Comparison of ENCODE assay signal across 24 cellular contexts in the genomic region with DNA sequence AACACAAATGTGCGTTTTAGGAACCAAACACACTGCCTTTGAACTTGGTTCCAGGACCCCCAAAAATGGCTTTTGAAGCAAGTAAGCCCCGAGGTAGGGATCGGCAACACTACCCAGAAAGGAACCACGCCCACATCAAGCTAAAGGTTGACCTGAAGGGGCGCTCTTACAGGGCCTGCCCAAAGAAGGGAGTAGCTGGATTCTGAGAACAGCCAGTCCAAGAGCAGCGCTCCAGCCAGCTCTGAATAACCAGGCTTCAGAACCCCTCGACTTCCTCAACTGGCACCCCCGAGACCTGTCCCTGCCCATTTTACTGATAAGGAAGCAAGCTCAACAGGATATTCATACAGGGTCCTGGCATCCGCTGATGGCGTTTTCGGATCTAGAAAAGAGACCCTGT. TPM values are rescaled to one million over a fixed set of nuclear protein-coding genes. Genes with fewer than 3 reads are reported as not detected.
A peak's percentile ranks its signal among the peaks of the same experiment; 100 is the strongest.
DNase-seq lines count a peak whose midpoint lies in the region; ATAC-seq and TF ChIP-seq lines count a peak whose summit lies in the region.
"Had no signal": no experiment of that assay in that cellular context is flagged by ENCODE, and none has a peak within 500 bp of the region (broad histone marks: within the 10 kb centered on the region; RNA-seq: fewer than 3 reads in every experiment).

No MANE protein-coding gene starts in this region.

- H3K36me3 Mint-ChIP-seq in CD14-positive monocyte (peaks cover 3 to 17% of the 10 kb centered on the region in 2 donors), WTC11 (no peaks in the 10 kb centered on the region; the same call in 1 of the 2 replicates)
- H3K36me3 Mint-ChIP-seq in activated naive CD4-positive, alpha-beta T cell treated with anti-CD3 and anti-CD28 coated beads for 36 hours (ENCODE audit: low read depth): peaks cover 4% of the 10 kb centered on the region

- POLR2A ChIA-PET in WTC11 (lab: Charles Lee): no interaction called here

- no peak overlapping the region for H3K27ac Mint-ChIP-seq in CD14-positive monocyte
- H3K27ac Mint-ChIP-seq in WTC11: no peak overlapping the region
- H3K27ac Mint-ChIP-seq in activated naive CD4-positive, alpha-beta T cell treated with anti-CD3 and anti-CD28 coated beads for 36 hours: no peak overlapping the region
- H3K27ac Mint-ChIP-seq: activated T-cell treated with anti-CD3 and anti-CD28 coated beads, Interleukin-2, amount 50 U/mL, for 24 hours; CD8-positive, alpha-beta T cell; stimulated activated memory B cell treated with anti-CD40 and anti-IgM and Interleukin-4, amounts not matched to agents 10 μg/mL and 1 μg/mL and 100 μg/mL, for 72 hours had no signal

- H3K27me3 Mint-ChIP-seq in CD14-positive monocyte (ENCODE audit: low read depth in 3 of 3) (peaks cover 0 to 7% (median 2%) of the 10 kb centered on the region in 3 donors), WTC11 (ENCODE audit: low read depth) (no peaks in the 10 kb centered on the region)
- no peaks in the 10 kb centered on the region for H3K27me3 Mint-ChIP-seq in activated naive CD4-positive, alpha-beta T cell treated with anti-CD3 and anti-CD28 coated beads for 36 hours (ENCODE audit: low read depth)
- H3K27me3 Mint-ChIP-seq: activated T-cell treated with anti-CD3 and anti-CD28 coated beads, Interleukin-2, amount 50 U/mL, for 24 hours; stimulated activated memory B cell treated with anti-CD40 and anti-IgM and Interleukin-4, amounts not matched to agents 10 μg/mL and 1 μg/mL and 100 μg/mL, for 72 hours had no signal

- peak; percentile 10 for DNase-seq in CD14-positive monocyte (ENCODE audit: low spot score)
- peak; percentile 87 for DNase-seq in H7
- DNase-seq in WTC11 (ENCODE audit: low spot score): peak; percentile 51
- peak; percentile 19 for DNase-seq in lower lobe of right lung
- no peak for DNase-seq in activated naive CD4-positive, alpha-beta T cell treated with anti-CD3 and anti-CD28 coated beads for 36 hours
- no peak for DNase-seq in NCI-H524 treated with DMSO at 0.1 percent for 48 hours (lab: John Stamatoyannopoulos, UW)
- DNase-seq: activated CD8-positive, alpha-beta memory T cell treated with anti-CD3 and anti-CD28 coated beads for 24 hours; activated T-cell treated with anti-CD3 and anti-CD28 coated beads, Interleukin-2, amount 50 U/mL, for 24 hours; amniotic stem cell; GDM1; IMR-90; NCI-H146; NCI-H2171 treated with DMSO at 0.1 percent for 48 hours; NCI-H69; SHP77; small intestine; stimulated activated CD4-positive, alpha-beta T cell treated with anti-CD3 and anti-CD28 coated beads, Interleukin-2, amount 100 ng/mL, for 24 hours; SW 1271 had no signal

- H3K9me3 Mint-ChIP-seq in CD14-positive monocyte: peaks cover 0 to 5% (median 0%) of the 10 kb centered on the region in 7 donors
- no peaks in the 10 kb centered on the region for H3K9me3 Mint-ChIP-seq in WTC11
- no peaks in the 10 kb centered on the region for H3K9me3 Mint-ChIP-seq in activated naive CD4-positive, alpha-beta T cell treated with anti-CD3 and anti-CD28 coated beads for 36 hours
- H3K9me3 Mint-ChIP-seq: activated T-cell treated with anti-CD3 and anti-CD28 coated beads, Interleukin-2, amount 50 U/mL, for 24 hours; CD8-positive, alpha-beta T cell; stimulated activated memory B cell treated with anti-CD40 and anti-IgM and Interleukin-4, amounts not matched to agents 10 μg/mL and 1 μg/mL and 100 μg/mL, for 72 hours had no signal

- H3K4me1 ChIP-seq in lower lobe of right lung: peaks cover 69% of the 10 kb centered on the region

- CTCF ChIA-PET in WTC11 (lab: Charles Lee): interaction anchor here (0.5 to 1.7 kb wide), 41 partner anchors 9 to 654 kb away, joined by 3 to 16 read pairs (median 4); partner anchors contain the start of genes BRSK2 and MOB2
- CTCF ChIA-PET in activated naive CD4-positive, alpha-beta T cell treated with anti-CD3 and anti-CD28 coated beads for 36 hours (lab: Charles Lee): no interaction called here

- H3K4me3 ChIP-seq in H7 (ENCODE audit: insufficient read depth, low read depth, low read length) (no peak overlapping the region), lower lobe of right lung (no peak overlapping the region)
- H3K4me3 ChIP-seq: cardiac muscle cell, lung, vagina had no signal

- no peak overlapping the region for H3K4me3 Mint-ChIP-seq in CD14-positive monocyte
- no peak overlapping the region for H3K4me3 Mint-ChIP-seq in WTC11
- H3K4me3 Mint-ChIP-seq in activated naive CD4-positive, alpha-beta T cell treated with anti-CD3 and anti-CD28 coated beads for 36 hours: no peak overlapping the region
- H3K4me3 Mint-ChIP-seq: activated T-cell treated with anti-CD3 and anti-CD28 coated beads, Interleukin-2, amount 50 U/mL, for 24 hours; CD8-positive, alpha-beta T cell; stimulated activated memory B cell treated with anti-CD40 and anti-IgM and Interleukin-4, amounts not matched to agents 10 μg/mL and 1 μg/mL and 100 μg/mL, for 72 hours had no signal

- H3K36me3 ChIP-seq in H7 (replicated peaks; ENCODE audit: control insufficient read depth, insufficient read depth, low read length) (no peaks in the 10 kb centered on the region), lower lobe of right lung (peaks cover 4% of the 10 kb centered on the region)
- H3K36me3 ChIP-seq: cardiac muscle cell, vagina had no signal

- H3K27ac ChIP-seq in lower lobe of right lung: no peak overlapping the region
- H3K27ac ChIP-seq: cardiac muscle cell, vagina had no signal

- H3K4me1 Mint-ChIP-seq in CD14-positive monocyte (peaks cover 10% of the 10 kb centered on the region), WTC11 (peaks cover 8% of the 10 kb centered on the region)
- peaks cover 18% of the 10 kb centered on the region for H3K4me1 Mint-ChIP-seq in activated naive CD4-positive, alpha-beta T cell treated with anti-CD3 and anti-CD28 coated beads for 36 hours (ENCODE audit: low read depth)

- intact Hi-C loops in CD14-positive monocyte (cut with micrococcal nuclease) (no loop called here), lower lobe of right lung (cut with DNase I) (no loop called here)
- intact Hi-C loops in activated naive CD4-positive, alpha-beta T cell treated with anti-CD3 and anti-CD28 coated beads for 36 hours (cut with micrococcal nuclease): no loop called here

- H3K27me3 ChIP-seq in H7 (ENCODE audit: control insufficient read depth, insufficient read depth, low read length) (no peaks in the 10 kb centered on the region), lower lobe of right lung (ENCODE audit: low read depth) (no peaks in the 10 kb centered on the region)
- H3K27me3 ChIP-seq: cardiac muscle cell, vagina had no signal

- H3K9me3 ChIP-seq in lower lobe of right lung: no peaks in the 10 kb centered on the region
- H3K9me3 ChIP-seq: vagina had no signal

- ATAC-seq in WTC11 (peak; percentile 87), lower lobe of right lung (no peak), GM21825 (IDR thresholded peaks at IDR 0.05; ENCODE audit: unreplicated experiment) (no peak)
- ATAC-seq: CD8-positive, alpha-beta T cell; stimulated activated memory B cell treated with anti-CD40 and anti-IgM and Interleukin-4, amounts not matched to agents 10 μg/mL and 1 μg/mL and 100 μg/mL, for 72 hours had no signal

- TF ChIP-seq CTCF in CD14-positive monocyte (IDR thresholded peaks at IDR 0.05): no peak
- TF ChIP-seq CTCF in WTC11 (IDR thresholded peaks at IDR 0.05): no peak
- TF ChIP-seq CTCF in lower lobe of right lung (IDR thresholded peaks at IDR 0.05): no peak

TF ChIP-seq in WTC11, 78 proteins besides CTCF, POLR2A, EP300 and RAD21 (continues in another document):
- no peak for TF ChIP-seq NR3C1 (CRISPR knock-in tag; conservative IDR thresholded peaks at IDR 0.05; ENCODE audit: low read depth)
- TF ChIP-seq, protein P1, sequence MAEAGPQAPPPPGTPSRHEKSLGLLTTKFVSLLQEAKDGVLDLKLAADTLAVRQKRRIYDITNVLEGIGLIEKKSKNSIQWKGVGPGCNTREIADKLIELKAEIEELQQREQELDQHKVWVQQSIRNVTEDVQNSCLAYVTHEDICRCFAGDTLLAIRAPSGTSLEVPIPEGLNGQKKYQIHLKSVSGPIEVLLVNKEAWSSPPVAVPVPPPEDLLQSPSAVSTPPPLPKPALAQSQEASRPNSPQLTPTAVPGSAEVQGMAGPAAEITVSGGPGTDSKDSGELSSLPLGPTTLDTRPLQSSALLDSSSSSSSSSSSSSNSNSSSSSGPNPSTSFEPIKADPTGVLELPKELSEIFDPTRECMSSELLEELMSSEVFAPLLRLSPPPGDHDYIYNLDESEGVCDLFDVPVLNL (CRISPR knock-in tag; IDR thresholded peaks at IDR 0.05; ENCODE audit: borderline replicate concordance, low read depth): no peak
- TF ChIP-seq SOX15 (CRISPR knock-in tag; IDR thresholded peaks at IDR 0.05): no peak
- TF ChIP-seq JAZF1 (CRISPR knock-in tag; IDR thresholded peaks at IDR 0.05): no peak
- TF ChIP-seq ZNF281 (CRISPR knock-in tag; IDR thresholded peaks at IDR 0.05): no peak
- no peak for TF ChIP-seq NFE2L1 (CRISPR knock-in tag; IDR thresholded peaks at IDR 0.05)
- no peak for TF ChIP-seq RORB (CRISPR knock-in tag; IDR thresholded peaks at IDR 0.05)
- no peak for TF ChIP-seq NR1H2 (CRISPR knock-in tag; IDR thresholded peaks at IDR 0.05)
- TF ChIP-seq NFYB (CRISPR knock-in tag; conservative IDR thresholded peaks at IDR 0.05; ENCODE audit: low read depth): no peak
- TF ChIP-seq CREB1 (CRISPR knock-in tag; IDR thresholded peaks at IDR 0.05): no peak

RNA-seq across cellular contexts. Expression of gene MOB2, which starts 18.9 kb away (rescaled TPM):
- 10 to 100 TPM; 22.1 to 22.5 TPM for polyA plus RNA-seq in CD14-positive monocyte
- 17.3 and 20.2 TPM in 2 replicates for total RNA-seq in H7 (2014; rRNA removed; shearing (Covaris generic))
- total RNA-seq in WTC11 (2021) (17.7 to 23.4 TPM (median 21.7 TPM) in 3 replicates), lower lobe of right lung (50.4 TPM)
- total RNA-seq in activated naive CD4-positive, alpha-beta T cell treated with anti-CD3 and anti-CD28 coated beads for 36 hours: 10 to 100 TPM; 12.4 to 14.1 TPM

Comparison
In these comparisons a context has a peak if more than half of its experiments do, and no peak if none do; other contexts are left out.
1. DNase-seq: peak in CD14-positive monocyte (single experiment), H7 (single experiment), WTC11 (single experiment) and lower lobe of right lung (single experiment); none in activated naive CD4-positive, alpha-beta T cell treated with anti-CD3 and anti-CD28 coated beads for 36 hours (single experiment) and NCI-H524 treated with DMSO at 0.1 percent for 48 hours (single experiment).